2 cellular contexts compared by ENCODE assay signal in the genomic region with DNA sequence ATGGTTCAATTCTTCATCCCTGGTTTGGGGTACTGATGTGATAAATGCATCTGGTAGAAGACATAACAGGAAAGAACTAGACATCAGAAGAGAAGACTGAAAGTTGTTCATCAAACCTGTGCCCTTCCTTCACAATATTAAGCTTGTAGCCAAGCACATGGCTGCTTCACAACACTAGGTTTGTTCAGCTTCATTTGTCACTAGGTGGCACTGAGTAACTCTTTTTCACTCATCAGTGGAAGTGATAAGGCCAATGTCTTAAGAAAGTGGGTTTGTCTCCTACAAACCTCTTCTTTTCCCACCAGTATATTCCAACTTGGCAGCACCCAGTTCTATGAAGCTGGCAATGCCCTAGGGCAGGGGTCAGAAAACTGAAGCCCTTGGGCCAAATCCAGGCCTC.
TF ChIP-seq lines count a peak whose summit lies in the region.

No MANE protein-coding gene starts in this region.

TF ChIP-seq in HCT116, 20 proteins besides CTCF, POLR2A, EP300 and RAD21:
- no peak for TF ChIP-seq SP1 (IDR thresholded peaks at IDR 0.05; ENCODE audit: low read depth)
- TF ChIP-seq, protein P1, sequence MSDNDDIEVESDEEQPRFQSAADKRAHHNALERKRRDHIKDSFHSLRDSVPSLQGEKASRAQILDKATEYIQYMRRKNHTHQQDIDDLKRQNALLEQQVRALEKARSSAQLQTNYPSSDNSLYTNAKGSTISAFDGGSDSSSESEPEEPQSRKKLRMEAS (IDR thresholded peaks at IDR 0.05), result 0 out of 2 replicates have a peak, but pooled peaks have one; percentile 17
TF ChIP-seq in HCT116: peak in this region for 1.

TF ChIP-seq in H1, 55 proteins besides CTCF, POLR2A, EP300 and RAD21:
- TF ChIP-seq GTF2F1 (IDR thresholded peaks at IDR 0.05; ENCODE audit: borderline replicate concordance, low read depth, low read length), result no peak
- TF ChIP-seq, protein P2, sequence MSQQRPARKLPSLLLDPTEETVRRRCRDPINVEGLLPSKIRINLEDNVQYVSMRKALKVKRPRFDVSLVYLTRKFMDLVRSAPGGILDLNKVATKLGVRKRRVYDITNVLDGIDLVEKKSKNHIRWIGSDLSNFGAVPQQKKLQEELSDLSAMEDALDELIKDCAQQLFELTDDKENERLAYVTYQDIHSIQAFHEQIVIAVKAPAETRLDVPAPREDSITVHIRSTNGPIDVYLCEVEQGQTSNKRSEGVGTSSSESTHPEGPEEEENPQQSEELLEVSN (IDR thresholded peaks at IDR 0.05), result peak; percentile 47; the same call in 1 of the 2 replicates
- TF ChIP-seq, protein P1 (IDR thresholded peaks at IDR 0.05), result peak; percentile 48; the same call in 1 of the 2 replicates
TF ChIP-seq in H1: peak in this region for 2.
